Comparison of ENCODE assay signal across 29 cellular contexts in the genomic region with DNA sequence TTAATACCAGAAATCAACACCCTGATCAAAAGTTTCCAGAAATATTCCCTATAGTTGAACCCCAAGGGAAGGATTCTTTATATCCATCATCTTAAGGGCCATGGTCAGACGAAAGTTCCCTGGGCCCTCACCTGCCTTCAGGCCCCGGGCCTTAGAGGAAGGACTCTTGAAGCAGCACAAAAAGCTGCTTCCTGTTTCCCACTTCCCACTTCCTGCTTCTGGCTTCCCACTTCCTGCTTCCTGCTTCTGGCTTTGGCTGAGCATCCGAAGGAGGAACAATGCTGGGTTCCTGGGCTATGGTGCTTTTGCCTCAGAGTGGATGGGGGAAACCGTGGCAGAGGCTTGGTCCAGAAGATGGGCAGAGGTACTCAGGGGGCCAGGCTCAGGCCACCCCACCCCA.
"Had no signal": no experiment of that assay in that cellular context is flagged by ENCODE, and none has a peak within 500 bp of the region (broad histone marks: within the 10 kb centered on the region; RNA-seq: fewer than 3 reads in every experiment).

No MANE protein-coding gene starts in this region.

- H3K9me3 ChIP-seq: adrenal gland, ascending aorta, heart right ventricle, tibial nerve, uterus had no signal

- DNase-seq: activated CD8-positive, alpha-beta memory T cell treated with anti-CD3 and anti-CD28 coated beads for 24 hours; activated CD8-positive, alpha-beta memory T cell treated with anti-CD3 and anti-CD28 coated beads, Interleukin-2, amount 50 U/mL, for 4 hours; activated naive CD4-positive, alpha-beta T cell; activated T-cell treated with anti-CD3 and anti-CD28 coated beads, Interleukin-2, amount 50 U/mL, for 24 hours; adrenal gland; brain microvascular endothelial cell; caudate nucleus; effector CD4-positive, alpha-beta T cell; erythroblast; foreskin fibroblast; heart right ventricle; islet precursor cell; left cardiac atrium; naive B cell; posterior cingulate gyrus; small intestine; stimulated activated CD4-positive, alpha-beta T cell treated with anti-CD3 and anti-CD28 coated beads, Interleukin-2, amount 100 ng/mL, for 24 hours; stimulated activated naive CD8-positive, alpha-beta T cell treated with anti-CD3 and anti-CD28 coated beads, Interleukin-15, amount 100 ng/mL, for 72 hours; uterus had no signal

- H3K27ac Mint-ChIP-seq: activated naive CD8-positive, alpha-beta T cell; activated T-cell treated with anti-CD3 and anti-CD28 coated beads, Interleukin-2, amount 50 U/mL, for 24 hours; activated T-helper 2 cell treated with anti-CD3 and anti-CD28 coated beads, Interferon-gamma antibody, Interleukin-2, Interleukin-4, amounts not matched to agents 10 μg/mL and 5 μg/mL and 100 μg/mL, durations not matched to agents 14 hours and 24 hours and 36 hours; dendritic cell treated with granulocyte-macrophage colony-stimulating factor and Interleukin-4, amounts not matched to agents 40 ng/mL and 50 ng/mL, for 4 days; memory B cell; stimulated activated effector memory CD8-positive, alpha-beta T cell treated with anti-CD3 and anti-CD28 coated beads, Interleukin-12 subunit alpha, Interleukin-12 subunit beta, amount 100 ng/mL, for 72 hours; WTC11 had no signal

- H3K36me3 Mint-ChIP-seq: activated naive CD8-positive, alpha-beta T cell; memory B cell; naive B cell; stimulated activated effector memory CD8-positive, alpha-beta T cell treated with anti-CD3 and anti-CD28 coated beads, Interleukin-12 subunit alpha, Interleukin-12 subunit beta, amount 100 ng/mL, for 72 hours; WTC11 had no signal

- H3K4me1 ChIP-seq: ascending aorta, uterus had no signal

- H3K36me3 ChIP-seq: adrenal gland, ascending aorta, brain microvascular endothelial cell, heart right ventricle, tibial nerve, uterus had no signal

- H3K27me3 Mint-ChIP-seq: activated naive CD8-positive, alpha-beta T cell; activated T-cell treated with anti-CD3 and anti-CD28 coated beads, Interleukin-2, amount 50 U/mL, for 24 hours; dendritic cell treated with granulocyte-macrophage colony-stimulating factor and Interleukin-4, amounts not matched to agents 40 ng/mL and 50 ng/mL, for 4 days; memory B cell; naive B cell; stimulated activated naive CD8-positive, alpha-beta T cell treated with anti-CD3 and anti-CD28 coated beads, Interleukin-15, amount 100 ng/mL, for 72 hours had no signal

- H3K9me3 Mint-ChIP-seq: activated T-cell treated with anti-CD3 and anti-CD28 coated beads, Interleukin-2, amount 50 U/mL, for 24 hours; activated T-helper 2 cell treated with anti-CD3 and anti-CD28 coated beads, Interferon-gamma antibody, Interleukin-2, Interleukin-4, amounts not matched to agents 10 μg/mL and 5 μg/mL and 100 μg/mL, durations not matched to agents 14 hours and 24 hours and 36 hours; dendritic cell treated with granulocyte-macrophage colony-stimulating factor and Interleukin-4, amounts not matched to agents 40 ng/mL and 50 ng/mL, for 4 days; memory B cell; neural crest cell; stimulated activated effector memory CD8-positive, alpha-beta T cell treated with anti-CD3 and anti-CD28 coated beads, Interleukin-12 subunit alpha, Interleukin-12 subunit beta, amount 100 ng/mL, for 72 hours; stimulated activated naive CD8-positive, alpha-beta T cell treated with anti-CD3 and anti-CD28 coated beads, Interleukin-15, amount 100 ng/mL, for 72 hours had no signal

- ATAC-seq: heart right ventricle; left cardiac atrium; sciatic nerve; stimulated activated effector memory CD8-positive, alpha-beta T cell treated with anti-CD3 and anti-CD28 coated beads, Interleukin-12 subunit alpha, Interleukin-12 subunit beta, amount 100 ng/mL, for 72 hours; stimulated activated naive CD8-positive, alpha-beta T cell treated with anti-CD3 and anti-CD28 coated beads, Interleukin-15, amount 100 ng/mL, for 72 hours; WTC11 had no signal

- H3K27me3 ChIP-seq: adrenal gland, ascending aorta, brain microvascular endothelial cell, heart right ventricle, tibial nerve, uterus had no signal

- H3K4me3 ChIP-seq: adrenal gland, ascending aorta, heart right ventricle, tibial nerve, uterus had no signal

- H3K27ac ChIP-seq: adrenal gland, ascending aorta, brain microvascular endothelial cell, heart right ventricle, tibial nerve had no signal

- H3K4me3 Mint-ChIP-seq: activated naive CD8-positive, alpha-beta T cell; activated T-cell treated with anti-CD3 and anti-CD28 coated beads, Interleukin-2, amount 50 U/mL, for 24 hours; dendritic cell treated with granulocyte-macrophage colony-stimulating factor and Interleukin-4, amounts not matched to agents 40 ng/mL and 50 ng/mL, for 4 days; memory B cell; naive B cell; neural crest cell; stimulated activated effector memory CD8-positive, alpha-beta T cell treated with anti-CD3 and anti-CD28 coated beads, Interleukin-12 subunit alpha, Interleukin-12 subunit beta, amount 100 ng/mL, for 72 hours; stimulated activated naive CD8-positive, alpha-beta T cell treated with anti-CD3 and anti-CD28 coated beads, Interleukin-15, amount 100 ng/mL, for 72 hours; WTC11 had no signal

- H3K4me1 Mint-ChIP-seq: naive B cell had no signal
